In the genomic region with DNA sequence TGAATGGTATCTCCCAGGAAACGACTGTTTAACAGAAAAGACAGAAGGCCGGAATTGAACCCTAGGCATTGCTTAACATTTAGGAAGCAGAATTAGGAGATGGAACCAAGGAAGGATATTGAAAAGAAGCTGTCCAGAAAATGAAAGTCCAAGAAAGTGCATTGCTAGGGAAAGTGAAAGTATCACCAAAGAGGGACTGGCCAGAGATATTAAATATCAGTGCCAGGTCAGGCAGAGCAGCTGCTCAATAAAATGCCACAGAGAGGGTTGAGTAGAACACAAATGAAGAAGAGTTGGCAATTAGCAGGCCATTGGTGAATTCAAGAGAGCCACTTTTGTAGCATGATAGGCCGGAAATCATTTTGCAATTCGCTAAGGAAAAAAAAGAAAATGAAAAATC, we compare ENCODE assay signal across 22 cellular contexts.
"Had no signal": no experiment of that assay in that cellular context is flagged by ENCODE, and none has a peak within 500 bp of the region (broad histone marks: within the 10 kb centered on the region; RNA-seq: fewer than 3 reads in every experiment).

No MANE protein-coding gene starts in this region.

- H2AFZ ChIP-seq: hepatocyte had no signal

- H3K4me2 ChIP-seq: hepatocyte had no signal

- H3K9me3 ChIP-seq: esophagus muscularis mucosa, psoas muscle, right lobe of liver, tibial artery, upper lobe of left lung, uterus had no signal

- H3K4me3 ChIP-seq: esophagus muscularis mucosa, hepatocyte, lung, psoas muscle, right lobe of liver, tibial artery, upper lobe of left lung, uterus had no signal

- H3K27ac ChIP-seq: epithelial cell of prostate, esophagus muscularis mucosa, hepatocyte, psoas muscle, right lobe of liver, tibial artery, upper lobe of left lung, uterus had no signal

- DNase-seq: effector memory CD8-positive, alpha-beta T cell; foreskin melanocyte; head of caudate nucleus; kidney; left cardiac atrium; left ventricle myocardium superior; mesenchymal stem cell; midbrain; naive B cell; occipital lobe; psoas muscle; retina; right lobe of liver; stimulated activated CD4-positive, alpha-beta T cell treated with anti-CD3 and anti-CD28 coated beads, Interleukin-4, amount 100 ng/mL, for 1 hour; tibial artery; uterus had no signal

- H3K36me3 ChIP-seq: right lobe of liver, tibial artery, upper lobe of left lung, uterus had no signal

- ATAC-seq: effector memory CD8-positive, alpha-beta T cell; left cardiac atrium; left ventricle myocardium superior; psoas muscle; right lobe of liver; stimulated activated memory B cell treated with anti-CD40 and anti-IgM and Interleukin-4, amounts not matched to agents 10 μg/mL and 1 μg/mL and 100 μg/mL, for 72 hours had no signal

- H3K79me2 ChIP-seq: hepatocyte had no signal

- FAIRE-seq: kidney had no signal

- H3K4me1 ChIP-seq: esophagus muscularis mucosa, psoas muscle, right lobe of liver, tibial artery, upper lobe of left lung, uterus had no signal

- H3K27me3 ChIP-seq: esophagus muscularis mucosa, hepatocyte, right lobe of liver, tibial artery, upper lobe of left lung, uterus had no signal
